Comparison of ENCODE assay signal across 1 cellular context in the genomic region with DNA sequence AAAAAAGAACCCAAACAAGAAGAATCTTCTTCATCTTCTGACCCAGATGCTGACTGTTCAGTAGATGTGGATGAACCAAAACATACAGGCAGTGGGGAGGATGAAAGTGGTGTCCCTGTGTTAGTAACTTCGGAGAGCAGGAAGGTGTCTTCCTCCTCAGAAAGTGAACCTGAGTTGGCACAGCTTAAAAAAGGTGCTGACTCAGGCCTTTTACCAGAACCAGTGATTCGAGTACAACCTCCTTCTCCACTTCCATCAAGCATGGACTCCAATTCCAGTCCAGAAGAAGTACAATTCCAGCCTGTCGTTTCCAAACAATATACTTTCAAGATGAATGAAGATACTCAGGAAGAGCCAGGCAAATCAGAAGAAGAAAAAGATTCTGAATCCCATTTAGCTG.
TF ChIP-seq lines count a peak whose summit lies in the region.

No MANE protein-coding gene starts in this region.

TF ChIP-seq in HCT116, 20 proteins besides CTCF, POLR2A, EP300 and RAD21 (continued from another document):
- TF ChIP-seq SP1 (IDR thresholded peaks at IDR 0.05; ENCODE audit: low read depth) (no peak), JUND (IDR thresholded peaks at IDR 0.05) (no peak), POLR2AphosphoS5 (IDR thresholded peaks at IDR 0.05; ENCODE audit: low read depth, low read length) (no peak), MAX (IDR thresholded peaks at IDR 0.05) (no peak; the same call in 1 of the 2 replicates), FOSL1 (IDR thresholded peaks at IDR 0.05; ENCODE audit: low read depth) (no peak), ZBTB33 (IDR thresholded peaks at IDR 0.05; ENCODE audit: extremely low read depth, insufficient replicate concordance, low read length) (no peak), EGR1 (IDR thresholded peaks at IDR 0.05; ENCODE audit: low read depth) (no peak), ZNF274 (IDR thresholded peaks at IDR 0.05; ENCODE audit: low read depth, low read length) (no peak), ATF3 (IDR thresholded peaks at IDR 0.05) (no peak)
- TF ChIP-seq, protein P1, sequence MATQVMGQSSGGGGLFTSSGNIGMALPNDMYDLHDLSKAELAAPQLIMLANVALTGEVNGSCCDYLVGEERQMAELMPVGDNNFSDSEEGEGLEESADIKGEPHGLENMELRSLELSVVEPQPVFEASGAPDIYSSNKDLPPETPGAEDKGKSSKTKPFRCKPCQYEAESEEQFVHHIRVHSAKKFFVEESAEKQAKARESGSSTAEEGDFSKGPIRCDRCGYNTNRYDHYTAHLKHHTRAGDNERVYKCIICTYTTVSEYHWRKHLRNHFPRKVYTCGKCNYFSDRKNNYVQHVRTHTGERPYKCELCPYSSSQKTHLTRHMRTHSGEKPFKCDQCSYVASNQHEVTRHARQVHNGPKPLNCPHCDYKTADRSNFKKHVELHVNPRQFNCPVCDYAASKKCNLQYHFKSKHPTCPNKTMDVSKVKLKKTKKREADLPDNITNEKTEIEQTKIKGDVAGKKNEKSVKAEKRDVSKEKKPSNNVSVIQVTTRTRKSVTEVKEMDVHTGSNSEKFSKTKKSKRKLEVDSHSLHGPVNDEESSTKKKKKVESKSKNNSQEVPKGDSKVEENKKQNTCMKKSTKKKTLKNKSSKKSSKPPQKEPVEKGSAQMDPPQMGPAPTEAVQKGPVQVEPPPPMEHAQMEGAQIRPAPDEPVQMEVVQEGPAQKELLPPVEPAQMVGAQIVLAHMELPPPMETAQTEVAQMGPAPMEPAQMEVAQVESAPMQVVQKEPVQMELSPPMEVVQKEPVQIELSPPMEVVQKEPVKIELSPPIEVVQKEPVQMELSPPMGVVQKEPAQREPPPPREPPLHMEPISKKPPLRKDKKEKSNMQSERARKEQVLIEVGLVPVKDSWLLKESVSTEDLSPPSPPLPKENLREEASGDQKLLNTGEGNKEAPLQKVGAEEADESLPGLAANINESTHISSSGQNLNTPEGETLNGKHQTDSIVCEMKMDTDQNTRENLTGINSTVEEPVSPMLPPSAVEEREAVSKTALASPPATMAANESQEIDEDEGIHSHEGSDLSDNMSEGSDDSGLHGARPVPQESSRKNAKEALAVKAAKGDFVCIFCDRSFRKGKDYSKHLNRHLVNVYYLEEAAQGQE (IDR thresholded peaks at IDR 0.05; ENCODE audit: low read depth) = no peak
